Comparison of ENCODE assay signal across 8 cellular contexts in the genomic region with DNA sequence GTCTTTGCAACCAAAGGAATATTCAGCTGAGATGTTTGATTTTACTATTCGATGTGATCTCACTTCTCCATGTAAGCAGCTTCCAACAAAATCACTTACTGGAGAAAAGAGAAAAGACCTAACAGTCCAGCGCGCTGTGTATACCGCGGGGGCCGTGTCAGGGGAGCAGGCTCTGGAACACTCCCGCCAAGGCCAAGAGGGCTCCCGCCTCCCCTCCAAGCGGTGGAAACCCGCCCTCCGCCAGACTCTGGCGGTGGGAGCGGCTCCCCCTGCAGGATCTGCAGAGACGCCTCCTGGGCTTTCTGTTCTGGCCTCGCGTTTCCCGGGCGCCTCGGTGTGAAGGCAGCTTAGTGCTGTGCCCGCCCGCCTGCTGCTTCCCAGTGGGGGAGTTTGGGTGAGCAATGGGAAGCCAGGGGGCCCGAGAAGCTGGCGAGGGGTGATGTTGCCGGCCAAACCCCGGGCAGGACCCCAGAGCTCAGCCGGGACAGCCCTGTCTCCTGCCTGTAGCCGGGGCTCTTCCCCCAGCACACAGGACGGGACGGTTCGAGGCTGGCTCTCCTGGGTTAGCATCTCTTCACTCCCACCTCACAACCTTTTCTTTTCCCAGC. TPM values are rescaled to one million over a fixed set of nuclear protein-coding genes. Genes with fewer than 3 reads are reported as not detected.
DNase-seq lines count a peak whose midpoint lies in the region; ATAC-seq and TF ChIP-seq lines count a peak whose summit lies in the region.

No MANE protein-coding gene starts in this region.

- CTCF ChIA-PET in GM10248 (lab: Yijun Ruan, JAX): interaction anchor here (0.6 to 2.4 kb wide), 19 partner anchors 9 to 143 kb away, joined by 3 to 16 read pairs (median 4); partner anchors contain the start of genes BAHD1 and CCDC32

- no peaks in the 10 kb centered on the region for H3K36me3 ChIP-seq in SJCRH30

- TF ChIP-seq CTCF in GM10248 (IDR thresholded peaks at IDR 0.05; ENCODE audit: control extremely low read depth, extremely low read depth, low read depth, missing control alignments) (peak; percentile 72), omental fat pad (IDR thresholded peaks at IDR 0.05) (no peak)

- H3K27ac ChIP-seq in SJCRH30 (no peak overlapping the region), substantia nigra (ENCODE audit: low read depth, low read length, poor library complexity, severe bottlenecking) (no peak overlapping the region)

- no peaks in the 10 kb centered on the region for H3K4me1 ChIP-seq in SJCRH30

- DNase-seq in GM10248 (ENCODE audit: extremely low spot score): peak; percentile 81
- DNase-seq in KG1 (lab: John Stamatoyannopoulos, UW): peak; percentile 35
- peak; percentile 86 to 88 for DNase-seq in SJCRH30
- DNase-seq in activated naive CD4-positive, alpha-beta T cell (lab: John Stamatoyannopoulos, UW): peak; percentile 13 to 50 (median 34)
- peak; percentile 65 for DNase-seq in germinal center (ENCODE audit: low spot score)
- DNase-seq in omental fat pad (ENCODE audit: low spot score): peak; percentile 51
- peak in 45 of 49 donors; percentile 4 to 80 (median 52) for DNase-seq in substantia nigra (lab: John Stamatoyannopoulos, UW)

- H3K27me3 ChIP-seq in SJCRH30: no peaks in the 10 kb centered on the region; the same call in 1 of the 2 replicates

- POLR2A ChIA-PET in GM10248 (lab: Yijun Ruan, JAX): no interaction called here

- no peaks in the 10 kb centered on the region for H3K9me3 ChIP-seq in SJCRH30 (replicated peaks)

- peak; percentile 95 for ATAC-seq in omental fat pad (ENCODE audit: low FRiP score)
- no peak for ATAC-seq in GM19455 (IDR thresholded peaks at IDR 0.05; ENCODE audit: unreplicated experiment)

- H3K4me3 ChIP-seq in SJCRH30: peak overlapping the region; percentile 29

RNA-seq across cellular contexts. Expression of gene CHST14, which starts 36.3 kb away (rescaled TPM):
- 36.7 and 39.4 TPM in 2 replicates for total RNA-seq in SJCRH30 (2014; rRNA removed; shearing (Covaris generic))
- total RNA-seq in omental fat pad: 10 to 100 TPM in 3 of 4 donors, 1 to 10 TPM in 1; 6.6 to 17.8 (median 10.1) TPM

RNA-seq across cellular contexts. Expression of gene CCDC32, which starts 57.8 kb away (rescaled TPM):
- total RNA-seq in SJCRH30 (2014; rRNA removed; shearing (Covaris generic)): 15.3 and 16.8 TPM in 2 replicates
- 10 to 100 TPM; 26.0 to 37.2 (median 33.4) TPM for total RNA-seq in omental fat pad

Comparison
In these comparisons a context has a peak if more than half of its experiments do, and no peak if none do; other contexts are left out.
1. DNase-seq: peak in every context shown above with its lines; median percentile 87 in SJCRH30; 81 in GM10248; 65 in germinal center; 52 in substantia nigra; 51 in omental fat pad; 35 in KG1; 34 in activated naive CD4-positive, alpha-beta T cell.